In the genomic region with DNA sequence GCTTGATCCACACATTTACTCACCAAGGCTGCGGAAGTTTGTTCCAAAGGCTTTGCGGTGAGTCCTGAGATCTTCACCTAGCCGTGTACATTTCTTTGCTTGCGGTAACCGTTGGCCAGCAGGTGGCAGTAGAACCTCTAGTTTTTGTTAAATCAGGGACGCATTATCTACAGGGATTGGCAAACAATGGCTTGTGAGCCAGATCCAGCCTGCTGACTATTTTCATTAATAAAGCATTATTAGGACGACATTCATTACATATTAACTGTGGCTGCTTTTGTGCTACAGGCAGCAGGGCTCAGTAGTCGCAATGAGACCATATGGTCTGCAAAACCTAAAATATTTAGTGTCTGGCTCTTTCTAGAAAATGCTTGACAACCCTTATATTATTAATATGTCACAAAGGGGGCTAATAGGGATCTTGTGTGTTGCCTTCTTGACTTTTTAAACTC, we compare ENCODE assay signal across 8 cellular contexts.
DNase-seq lines count a peak whose midpoint lies in the region; ATAC-seq and TF ChIP-seq lines count a peak whose summit lies in the region.

No MANE protein-coding gene starts in this region.

- no peak overlapping the region for H2BK12ac ChIP-seq in neuronal stem cell (ENCODE audit: low read length)

- peak; percentile 11 for DNase-seq in AG09309 (ENCODE audit: low read depth)
- peak; percentile 52 to 64 for DNase-seq in PC-9
- DNase-seq in activated T-cell treated with anti-CD3 and anti-CD28 coated beads, Interleukin-2, amount 50 U/mL, for 48 hours = peak; percentile 78 to 82
- peak; percentile 84 for DNase-seq in fibroblast of the aortic adventitia (ENCODE audit: low read depth)
- peak; percentile 81 for DNase-seq in neuronal stem cell (ENCODE audit: low spot score)
- DNase-seq in testis = peak; percentile 92

- CTCF ChIA-PET in PC-9 (lab: Charles Lee) = no interaction called here

- peaks cover 8% of the 10 kb centered on the region for H3K4me1 ChIP-seq in KMS-11 (ENCODE audit: low read depth, poor library complexity, severe bottlenecking)
- H3K4me1 ChIP-seq in PC-9 (replicated peaks; ENCODE audit: insufficient read depth) = no peaks in the 10 kb centered on the region
- H3K4me1 ChIP-seq in neuronal stem cell (ENCODE audit: control insufficient read depth in 2 of 2, insufficient read depth in 1 of 2, low read depth in 1 of 2, low read length in 2 of 2) = peaks cover 0 to 11% of the 10 kb centered on the region in 2 donors
- no peaks in the 10 kb centered on the region for H3K4me1 ChIP-seq in testis

- H3K27me3 ChIP-seq in KMS-11 (ENCODE audit: insufficient read depth, low read depth) (no peaks in the 10 kb centered on the region), PC-9 (ENCODE audit: insufficient read depth, low read depth) (peaks cover 40% of the 10 kb centered on the region), neuronal stem cell (ENCODE audit: control insufficient read depth in 3 of 3, insufficient read depth in 3 of 3, low read depth in 1 of 3, low read length in 3 of 3) (no peaks in the 10 kb centered on the region), testis (no peaks in the 10 kb centered on the region)

- TF ChIP-seq POLR2A in testis (IDR thresholded peaks at IDR 0.05) = no peak

- intact Hi-C loops in PC-9 (cut with micrococcal nuclease; ENCODE audit: unreplicated experiment) = no loop called here
- intact Hi-C loops in testis (cut with DNase I; ENCODE audit: low total_unique reads) = loop anchor here (10.0 kb wide), 2 partner anchors 425 to 555 kb away; no protein-coding TSS in a partner anchor

- H3K4me2 ChIP-seq in KMS-11 = no peak overlapping the region
- no peak overlapping the region for H3K4me2 ChIP-seq in PC-9
- no peak overlapping the region for H3K4me2 ChIP-seq in neuronal stem cell (ENCODE audit: insufficient read depth, low read length, poor library complexity, severe bottlenecking)

- no peak overlapping the region for H3K9ac ChIP-seq in KMS-11
- H3K9ac ChIP-seq in neuronal stem cell (ENCODE audit: low read depth, low read length, poor library complexity) = no peak overlapping the region

- H2AK5ac ChIP-seq in neuronal stem cell (ENCODE audit: low read depth, low read length) = no peak overlapping the region

- no peaks in the 10 kb centered on the region for H3K79me1 ChIP-seq in neuronal stem cell (ENCODE audit: low read depth, low read length)

- no peaks in the 10 kb centered on the region for H3K79me2 ChIP-seq in KMS-11 (ENCODE audit: insufficient read depth, low read depth)
- no peaks in the 10 kb centered on the region for H3K79me2 ChIP-seq in PC-9 (ENCODE audit: low read depth)

- TF ChIP-seq CTCF in AG09309 (IDR thresholded peaks at IDR 0.05; ENCODE audit: control insufficient read depth, insufficient read depth, low read depth, low read length, missing control alignments) = peak; percentile 77
- TF ChIP-seq CTCF in KMS-11 (conservative IDR thresholded peaks at IDR 0.05; ENCODE audit: low read depth, low read length) = peak; percentile 95
- peak; percentile 90 for TF ChIP-seq CTCF in PC-9 (conservative IDR thresholded peaks at IDR 0.05)
- TF ChIP-seq CTCF in fibroblast of the aortic adventitia (IDR thresholded peaks at IDR 0.05; ENCODE audit: insufficient read depth, low read length) = peak; percentile 79
- TF ChIP-seq CTCF in testis (IDR thresholded peaks at IDR 0.05) = peak in 2 of 3 experiments; percentile 69 to 86

- no peak overlapping the region for H4K91ac ChIP-seq in neuronal stem cell (ENCODE audit: low read depth, low read length, poor library complexity)

- H2BK120ac ChIP-seq in neuronal stem cell (ENCODE audit: low read depth, low read length) = no peak overlapping the region

- H3K4ac ChIP-seq in neuronal stem cell (ENCODE audit: low read length) = no peak overlapping the region

- no peak overlapping the region for H3K23ac ChIP-seq in neuronal stem cell (ENCODE audit: low read depth, low read length, poor library complexity)

- no TSS peak for BruUV-seq in PC-9 (replicated peaks; lab: Mats Ljungman, UMichigan)

- no peak overlapping the region for H3K18ac ChIP-seq in neuronal stem cell (ENCODE audit: low read length)

- H3K36me3 ChIP-seq in KMS-11 (ENCODE audit: insufficient read depth) = no peaks in the 10 kb centered on the region
- no peaks in the 10 kb centered on the region for H3K36me3 ChIP-seq in PC-9 (ENCODE audit: low read depth)
- H3K36me3 ChIP-seq in neuronal stem cell (replicated peaks in 1 of 2; ENCODE audit: control insufficient read depth in 2 of 2, insufficient read depth in 2 of 2, low read length in 2 of 2) = no peaks in the 10 kb centered on the region
- H3K36me3 ChIP-seq in testis (ENCODE audit: low read depth, missing control alignments) = no peaks in the 10 kb centered on the region

- no CpG with 5 or more reads among the region's 8 CpGs for WGBS in neuronal stem cell (ENCODE audit: extremely low coverage in 2 of 2, insufficient read length in 2 of 2, insufficient replicate concordance in 1 of 2), 2 donors
- WGBS in testis, 2 donors = 20 to 30% methylated on average over 8 of the region's 8 CpGs

- H3K14ac ChIP-seq in neuronal stem cell (ENCODE audit: low read length) = no peak overlapping the region

- no peak overlapping the region for H2BK5ac ChIP-seq in neuronal stem cell (ENCODE audit: low read length)

- H3K4me3 ChIP-seq in AG09309 (ENCODE audit: control insufficient read depth, low read depth, low read length) = no peak overlapping the region
- no peak overlapping the region for H3K4me3 ChIP-seq in KMS-11 (IDR thresholded peaks at IDR 0.05; ENCODE audit: insufficient read depth, low read depth, low read length)
- no peak overlapping the region for H3K4me3 ChIP-seq in PC-9
- no peak overlapping the region for H3K4me3 ChIP-seq in fibroblast of the aortic adventitia (ENCODE audit: low read depth, low read length)
- no peak overlapping the region for H3K4me3 ChIP-seq in neuronal stem cell (ENCODE audit: low read length in 2 of 2)
- H3K4me3 ChIP-seq in testis = no peak overlapping the region

- no peak overlapping the region for H2BK15ac ChIP-seq in neuronal stem cell (ENCODE audit: low read length)

- H4K20me1 ChIP-seq in KMS-11 (ENCODE audit: insufficient read depth) = no peaks in the 10 kb centered on the region
- H4K20me1 ChIP-seq in PC-9 (ENCODE audit: insufficient read depth) = no peaks in the 10 kb centered on the region

- no peaks in the 10 kb centered on the region for H3K9me3 ChIP-seq in PC-9 (ENCODE audit: insufficient read depth, low read depth)
- no peaks in the 10 kb centered on the region for H3K9me3 ChIP-seq in neuronal stem cell (replicated peaks in 1 of 2; ENCODE audit: control insufficient read depth in 2 of 2, insufficient read depth in 1 of 2, low read depth in 1 of 2, low read length in 2 of 2)
- H3K9me3 ChIP-seq in testis = no peaks in the 10 kb centered on the region

- H4K8ac ChIP-seq in neuronal stem cell (ENCODE audit: low read depth, low read length) = no peak overlapping the region

- H2AFZ ChIP-seq in KMS-11 (ENCODE audit: low read depth) (peak overlapping the region; percentile 25; the same call in 1 of the 2 replicates), PC-9 (no peak overlapping the region), neuronal stem cell (ENCODE audit: low read length) (peak overlapping the region; percentile 74)

- peak; percentile 68 for ATAC-seq in GM18909 (IDR thresholded peaks at IDR 0.05; ENCODE audit: poor library complexity, unreplicated experiment)

- no peak overlapping the region for H3K27ac ChIP-seq in KMS-11
- no peak overlapping the region for H3K27ac ChIP-seq in PC-9
- no peak overlapping the region for H3K27ac ChIP-seq in neuronal stem cell (replicated peaks; ENCODE audit: low read length)
- no peak overlapping the region for H3K27ac ChIP-seq in testis

- POLR2A ChIA-PET in PC-9 (lab: Charles Lee; ENCODE audit: unreplicated experiment) = interaction anchor here (0.6 kb wide), 1 partner anchor 382 kb away, joined by 3 read pairs; no protein-coding TSS in a partner anchor

- no peaks in the 10 kb centered on the region for H3F3A ChIP-seq in PC-9 (ENCODE audit: insufficient read depth, low read depth)

- no peaks in the 10 kb centered on the region for H3K9me2 ChIP-seq in PC-9 (ENCODE audit: insufficient read depth)

Comparison
In these comparisons a context has a peak if more than half of its experiments do, and no peak if none do; other contexts are left out.
1. DNase-seq: peak in every context shown above with its lines; median percentile 92 in testis; 84 in fibroblast of the aortic adventitia; 81 in neuronal stem cell; 80 in activated T-cell treated with anti-CD3 and anti-CD28 coated beads, Interleukin-2, amount 50 U/mL, for 48 hours; 58 in PC-9; 11 in AG09309.